ENCODE assay signal across 1 cellular context in genomic region chr4:77240469-77241066, GRCh38.
TF ChIP-seq lines count a peak whose summit lies in the region.

No MANE protein-coding gene starts in this region.

TF ChIP-seq in GM23338, 12 proteins besides CTCF, POLR2A, EP300 and RAD21 (continued from another document):
- TF ChIP-seq ZNF462 (CRISPR knock-in tag; IDR thresholded peaks at IDR 0.05) (no peak), EZH2phosphoT487 (IDR thresholded peaks at IDR 0.05; ENCODE audit: unreplicated experiment) (no peak), ZNF331 (CRISPR knock-in tag; IDR thresholded peaks at IDR 0.05; ENCODE audit: low read depth) (no peak), CREB1 (CRISPR knock-in tag; IDR thresholded peaks at IDR 0.05; ENCODE audit: low read depth) (no peak), EZH2 (IDR thresholded peaks at IDR 0.05; ENCODE audit: low read depth, unreplicated experiment) (no peak), ETS1 (IDR thresholded peaks at IDR 0.05) (no peak)
